Comparison of ENCODE assay signal across 26 cellular contexts in genomic region chr17:9750488-9750887, GRCh38. TPM values are rescaled to one million over a fixed set of nuclear protein-coding genes. Genes with fewer than 3 reads are reported as not detected.
"Had no signal": no experiment of that assay in that cellular context is flagged by ENCODE, and none has a peak within 500 bp of the region (broad histone marks: within the 10 kb centered on the region; RNA-seq: fewer than 3 reads in every experiment).

No MANE protein-coding gene starts in this region.

- H3K4me3 Mint-ChIP-seq: activated CD4-positive, alpha-beta memory T cell treated with anti-CD3 and anti-CD28 coated beads for 36 hours; activated CD4-positive, alpha-beta T cell treated with anti-CD3 and anti-CD28 coated beads, Interleukin-2, amount 10 ng/mL, durations not matched to agents 7 days and 5 days; activated naive CD8-positive, alpha-beta T cell treated with anti-CD3 and anti-CD28 coated beads, Interleukin-2, amount 50 U/mL, for 24 hours; activated T-cell treated with anti-CD3 and anti-CD28 coated beads, Interleukin-2, amount 50 U/mL, for 4 hours had no signal

- H3K27ac ChIP-seq: ascending aorta, body of pancreas, SK-N-MC, VCaP had no signal

- H3K4me3 ChIP-seq: ascending aorta, body of pancreas, MG63, SK-N-MC had no signal

- H3K36me3 ChIP-seq: ascending aorta, MG63 had no signal

- H3K27ac Mint-ChIP-seq: activated CD4-positive, alpha-beta memory T cell treated with anti-CD3 and anti-CD28 coated beads for 36 hours; activated CD4-positive, alpha-beta T cell treated with anti-CD3 and anti-CD28 coated beads, Interleukin-2, amount 10 ng/mL, durations not matched to agents 7 days and 5 days; activated naive CD4-positive, alpha-beta T cell treated with anti-CD3 and anti-CD28 coated beads, Interleukin-2, amount 50 U/mL, for 72 hours; activated naive CD8-positive, alpha-beta T cell treated with anti-CD3 and anti-CD28 coated beads, Interleukin-2, amount 50 U/mL, for 24 hours had no signal

- H3K9me3 ChIP-seq: ascending aorta, body of pancreas, MG63 had no signal

- H3K9me3 Mint-ChIP-seq: activated CD4-positive, alpha-beta memory T cell treated with anti-CD3 and anti-CD28 coated beads for 36 hours; activated CD4-positive, alpha-beta T cell treated with anti-CD3 and anti-CD28 coated beads, Interleukin-2, amount 10 ng/mL, durations not matched to agents 7 days and 5 days; activated naive CD4-positive, alpha-beta T cell treated with anti-CD3 and anti-CD28 coated beads, Interleukin-2, amount 50 U/mL, for 72 hours; activated naive CD8-positive, alpha-beta T cell treated with anti-CD3 and anti-CD28 coated beads, Interleukin-2, amount 50 U/mL, for 24 hours; activated T-cell treated with anti-CD3 and anti-CD28 coated beads, Interleukin-2, amount 50 U/mL, for 4 hours had no signal

- H3K4me1 Mint-ChIP-seq: activated CD4-positive, alpha-beta T cell treated with anti-CD3 and anti-CD28 coated beads, Interleukin-2, amount 10 ng/mL, durations not matched to agents 7 days and 5 days; activated naive CD8-positive, alpha-beta T cell treated with anti-CD3 and anti-CD28 coated beads, Interleukin-2, amount 50 U/mL, for 24 hours had no signal

- DNase-seq: activated CD4-positive, alpha-beta memory T cell treated with anti-CD3 and anti-CD28 coated beads for 36 hours; activated CD4-positive, alpha-beta T cell treated with anti-CD3 and anti-CD28 coated beads, Interleukin-2, amount 10 ng/mL, durations not matched to agents 7 days and 5 days; activated CD4-positive, CD25-positive, alpha-beta regulatory T cell; activated CD8-positive, alpha-beta memory T cell treated with anti-CD3 and anti-CD28 coated beads for 24 hours; activated effector memory CD4-positive, alpha-beta T cell treated with anti-CD3 and anti-CD28 coated beads, Interleukin-2, amount 50 U/mL, for 16 hours; activated naive CD4-positive, alpha-beta T cell treated with Interleukin-2 at 50 U/mL for 16 hours; activated naive CD8-positive, alpha-beta T cell treated with anti-CD3 and anti-CD28 coated beads, Interleukin-2, amount 50 U/mL, for 24 hours; activated T-cell treated with anti-CD3 and anti-CD28 coated beads, Interleukin-2, amount 50 U/mL, for 4 hours; amniotic stem cell; MG63; MV-4-11; NCI-H1092 treated with DMSO at 0.1 percent for 48 hours; NCI-H1417 treated with DMSO at 0.1 percent for 48 hours; NCI-H1694; NCI-H2029 treated with DMSO at 0.1 percent for 48 hours; NCI-H510A treated with DMSO at 0.1 percent for 48 hours; NCI-H69; PC-3; T-helper 1 cell had no signal

- ATAC-seq: activated naive CD4-positive, alpha-beta T cell treated with anti-CD3 and anti-CD28 coated beads, Interleukin-2, amount 50 U/mL, for 72 hours; activated naive CD8-positive, alpha-beta T cell treated with anti-CD3 and anti-CD28 coated beads, Interleukin-2, amount 50 U/mL, for 24 hours; activated T-cell treated with anti-CD3 and anti-CD28 coated beads, Interleukin-2, amount 50 U/mL, for 4 hours; body of pancreas; PC-3 had no signal

- H3K4me1 ChIP-seq: ascending aorta, body of pancreas had no signal

- H3K27me3 ChIP-seq: ascending aorta, body of pancreas had no signal

- H3K36me3 Mint-ChIP-seq: activated CD4-positive, alpha-beta memory T cell treated with anti-CD3 and anti-CD28 coated beads for 36 hours; activated naive CD4-positive, alpha-beta T cell treated with anti-CD3 and anti-CD28 coated beads, Interleukin-2, amount 50 U/mL, for 72 hours had no signal

RNA-seq across cellular contexts. Expression of gene DHRS7C, which starts 40.9 kb away (rescaled TPM):
- total RNA-seq: activated CD4-positive, alpha-beta memory T cell treated with anti-CD3 and anti-CD28 coated beads for 36 hours; activated CD4-positive, alpha-beta T cell treated with anti-CD3 and anti-CD28 coated beads, Interleukin-2, amount 10 ng/mL, durations not matched to agents 7 days and 5 days; activated naive CD4-positive, alpha-beta T cell treated with anti-CD3 and anti-CD28 coated beads, Interleukin-2, amount 50 U/mL, for 72 hours; activated T-cell treated with anti-CD3 and anti-CD28 coated beads, Interleukin-2, amount 50 U/mL, for 4 hours; ascending aorta; body of pancreas; bronchial epithelial cell; PC-3; T-helper 2 cell treated with Interferon-gamma antibody and Interleukin-4, amounts not matched to agents 100 ng/mL and 5 ng/mL, for 36 hours had no signal
